38 cellular contexts compared by ENCODE assay signal in the genomic region with DNA sequence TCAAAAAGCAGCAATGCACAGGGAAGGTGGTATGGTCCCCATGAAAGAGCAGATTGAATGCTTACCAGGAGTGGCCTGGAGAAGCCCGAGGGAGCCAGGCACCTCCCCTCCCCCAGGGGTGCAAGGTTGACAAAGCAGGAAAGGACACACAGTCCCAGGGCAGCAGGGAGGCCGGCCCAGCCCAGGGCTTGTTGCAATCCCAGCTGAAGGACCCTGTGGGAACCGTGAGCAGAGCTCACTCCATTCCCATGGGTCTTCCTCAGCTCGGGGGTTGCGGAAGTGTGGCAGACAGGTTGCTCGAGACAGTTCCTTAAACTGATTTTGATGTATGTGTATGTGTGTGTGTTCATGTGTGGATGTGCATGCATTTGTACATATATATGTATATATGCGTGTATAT. TPM values are rescaled to one million over a fixed set of nuclear protein-coding genes. Genes with fewer than 3 reads are reported as not detected.
DNase-seq lines count a peak whose midpoint lies in the region; ATAC-seq and TF ChIP-seq lines count a peak whose summit lies in the region.
"Had no signal": no experiment of that assay in that cellular context is flagged by ENCODE, and none has a peak within 500 bp of the region (broad histone marks: within the 10 kb centered on the region; RNA-seq: fewer than 3 reads in every experiment).

No MANE protein-coding gene starts in this region.

- no peaks in the 10 kb centered on the region for H3K9me3 ChIP-seq in osteoblast (ENCODE audit: low read depth, low read length)
- H3K9me3 ChIP-seq: gastroesophageal sphincter, thoracic aorta, vagina had no signal

- no peak overlapping the region for H3K4me2 ChIP-seq in osteoblast (ENCODE audit: insufficient read depth, low read length)
- H3K4me2 ChIP-seq: hepatocyte had no signal

- no peaks in the 10 kb centered on the region for H3K36me3 ChIP-seq in osteoblast (ENCODE audit: insufficient read depth, low read length)
- H3K36me3 ChIP-seq: gastroesophageal sphincter, thoracic aorta, vagina, WERI-Rb-1 had no signal

- H3K4me3 ChIP-seq in osteoblast (ENCODE audit: insufficient read depth, low read length): no peak overlapping the region
- H3K4me3 ChIP-seq: dorsolateral prefrontal cortex, gastroesophageal sphincter, hepatocyte, thoracic aorta, vagina had no signal

- intact Hi-C loops in left ventricle myocardium superior (cut with micrococcal nuclease): no loop called here

- no peaks in the 10 kb centered on the region for H4K20me1 ChIP-seq in osteoblast (ENCODE audit: insufficient read depth, low read length)

- TF ChIP-seq CTCF in osteoblast (IDR thresholded peaks at IDR 0.05; ENCODE audit: extremely low read depth, low read depth, low read length): no peak

- no peak overlapping the region for H2AFZ ChIP-seq in osteoblast (ENCODE audit: low read length)
- H2AFZ ChIP-seq: hepatocyte had no signal

- DNase-seq in NCI-H2171 (lab: John Stamatoyannopoulos, UW): peak; percentile 7
- no peak for DNase-seq in NCI-H2171 treated with DMSO at 0.1 percent for 48 hours (lab: John Stamatoyannopoulos, UW)
- DNase-seq in left ventricle myocardium superior: peak; percentile 63
- peak; percentile 81 for DNase-seq in osteoblast (ENCODE audit: insufficient read length, low spot score, missing footprints)
- DNase-seq in activated CD8-positive, alpha-beta memory T cell treated with anti-CD3 and anti-CD28 coated beads, Interleukin-2, amount 10 ng/mL, durations not matched to agents 7 days and 5 days: no peak
- DNase-seq in stimulated activated CD4-positive, alpha-beta T cell treated with anti-CD3 and anti-CD28 coated beads, Interleukin-4, amount 100 ng/mL, for 24 hours: no peak
- DNase-seq: activated CD4-positive, alpha-beta T cell treated with anti-CD3 and anti-CD28 coated beads, Interleukin-2, amount 10 ng/mL, durations not matched to agents 24 days and 14 days; activated effector memory CD4-positive, alpha-beta T cell treated with Interleukin-2 at 50 U/mL for 16 hours; activated T-cell treated with anti-CD3 and anti-CD28 coated beads, Interleukin-2, amount 50 U/mL, for 1 hour; amygdala; Calu3; CD4-positive, CD25-positive, alpha-beta regulatory T cell; dorsolateral prefrontal cortex; immature natural killer cell; left colon; mesenchymal stem cell; MV-4-11; NCI-H1694; NCI-H510A; stimulated activated CD4-positive, alpha-beta T cell treated with anti-CD3 and anti-CD28 coated beads, Interleukin-1b, Interleukin-23, amount 100 ng/mL, for 48 hours; T1000; WERI-Rb-1 had no signal

- H3K4me1 Mint-ChIP-seq in activated CD8-positive, alpha-beta memory T cell treated with anti-CD3 and anti-CD28 coated beads, Interleukin-2, amount 10 ng/mL, durations not matched to agents 7 days and 5 days: peaks cover 4% of the 10 kb centered on the region

- H3K9me3 Mint-ChIP-seq in activated CD8-positive, alpha-beta memory T cell treated with anti-CD3 and anti-CD28 coated beads, Interleukin-2, amount 10 ng/mL, durations not matched to agents 7 days and 5 days (ENCODE audit: low read depth): no peaks in the 10 kb centered on the region
- H3K9me3 Mint-ChIP-seq: activated CD4-positive, alpha-beta T cell treated with anti-CD3 and anti-CD28 coated beads, Interleukin-2, amount 10 ng/mL, durations not matched to agents 24 days and 14 days; activated naive CD4-positive, alpha-beta T cell treated with anti-CD3 and anti-CD28 coated beads, Interleukin-2, amount 50 U/mL, for 72 hours; CD4-positive, CD25-positive, alpha-beta regulatory T cell; immature natural killer cell; neural crest cell; stimulated activated naive CD8-positive, alpha-beta T cell treated with anti-CD3 and anti-CD28 coated beads, Interleukin-15, Interleukin-2, amounts not matched to agents 100 ng/mL and 50 ng/mL, for 24 hours had no signal

- H3K27ac ChIP-seq in osteoblast (ENCODE audit: low read depth, low read length): no peak overlapping the region
- H3K27ac ChIP-seq: dorsolateral prefrontal cortex, gastroesophageal sphincter, hepatocyte, thoracic aorta, vagina, WERI-Rb-1 had no signal

- no peaks in the 10 kb centered on the region for H3K4me1 ChIP-seq in osteoblast (ENCODE audit: insufficient read depth, low read length)
- H3K4me1 ChIP-seq: gastroesophageal sphincter, vagina had no signal

- ATAC-seq in left ventricle myocardium superior: peak; percentile 80
- no peak for ATAC-seq in activated CD8-positive, alpha-beta memory T cell treated with anti-CD3 and anti-CD28 coated beads, Interleukin-2, amount 10 ng/mL, durations not matched to agents 7 days and 5 days
- ATAC-seq: activated naive CD4-positive, alpha-beta T cell treated with anti-CD3 and anti-CD28 coated beads, Interleukin-2, amount 50 U/mL, for 72 hours; gastroesophageal sphincter; left colon; right cardiac atrium had no signal

- H3K27me3 ChIP-seq in osteoblast (ENCODE audit: insufficient read depth, low read length): peaks cover 11% of the 10 kb centered on the region
- H3K27me3 ChIP-seq: dorsolateral prefrontal cortex, hepatocyte, vagina had no signal

- no peaks in the 10 kb centered on the region for H3K36me3 Mint-ChIP-seq in activated CD8-positive, alpha-beta memory T cell treated with anti-CD3 and anti-CD28 coated beads, Interleukin-2, amount 10 ng/mL, durations not matched to agents 7 days and 5 days
- H3K36me3 Mint-ChIP-seq: activated naive CD4-positive, alpha-beta T cell treated with anti-CD3 and anti-CD28 coated beads, Interleukin-2, amount 50 U/mL, for 72 hours; CD4-positive, CD25-positive, alpha-beta regulatory T cell; immature natural killer cell had no signal

- CTCF ChIA-PET in activated CD8-positive, alpha-beta memory T cell treated with anti-CD3 and anti-CD28 coated beads, Interleukin-2, amount 10 ng/mL, durations not matched to agents 7 days and 5 days (lab: Charles Lee): no interaction called here

- no peaks in the 10 kb centered on the region for H3K27me3 Mint-ChIP-seq in activated CD8-positive, alpha-beta memory T cell treated with anti-CD3 and anti-CD28 coated beads, Interleukin-2, amount 10 ng/mL, durations not matched to agents 7 days and 5 days
- H3K27me3 Mint-ChIP-seq: activated CD4-positive, alpha-beta T cell treated with anti-CD3 and anti-CD28 coated beads, Interleukin-2, amount 10 ng/mL, durations not matched to agents 24 days and 14 days; CD4-positive, CD25-positive, alpha-beta regulatory T cell had no signal

- no peak overlapping the region for H3K27ac Mint-ChIP-seq in activated CD8-positive, alpha-beta memory T cell treated with anti-CD3 and anti-CD28 coated beads, Interleukin-2, amount 10 ng/mL, durations not matched to agents 7 days and 5 days
- H3K27ac Mint-ChIP-seq: activated CD4-positive, alpha-beta T cell treated with anti-CD3 and anti-CD28 coated beads, Interleukin-2, amount 10 ng/mL, durations not matched to agents 24 days and 14 days; activated naive CD4-positive, alpha-beta T cell treated with anti-CD3 and anti-CD28 coated beads, Interleukin-2, amount 50 U/mL, for 72 hours; CD4-positive, CD25-positive, alpha-beta regulatory T cell; immature natural killer cell; stimulated activated naive CD8-positive, alpha-beta T cell treated with anti-CD3 and anti-CD28 coated beads, Interleukin-15, Interleukin-2, amounts not matched to agents 100 ng/mL and 50 ng/mL, for 24 hours had no signal

- no peaks in the 10 kb centered on the region for H3K79me2 ChIP-seq in osteoblast (ENCODE audit: insufficient read depth, low read length)
- H3K79me2 ChIP-seq: hepatocyte had no signal

- H3K4me3 Mint-ChIP-seq in activated CD8-positive, alpha-beta memory T cell treated with anti-CD3 and anti-CD28 coated beads, Interleukin-2, amount 10 ng/mL, durations not matched to agents 7 days and 5 days: no peak overlapping the region
- H3K4me3 Mint-ChIP-seq: activated CD4-positive, alpha-beta T cell treated with anti-CD3 and anti-CD28 coated beads, Interleukin-2, amount 10 ng/mL, durations not matched to agents 24 days and 14 days; CD4-positive, CD25-positive, alpha-beta regulatory T cell; immature natural killer cell; neural crest cell; stimulated activated naive CD8-positive, alpha-beta T cell treated with anti-CD3 and anti-CD28 coated beads, Interleukin-15, Interleukin-2, amounts not matched to agents 100 ng/mL and 50 ng/mL, for 24 hours had no signal

RNA-seq across cellular contexts. Expression of gene UROC1, which starts 15.8 kb away (rescaled TPM):
- total RNA-seq in left ventricle myocardium superior (not detected), osteoblast (not detected in 2 replicates)
- total RNA-seq in activated CD8-positive, alpha-beta memory T cell treated with anti-CD3 and anti-CD28 coated beads, Interleukin-2, amount 10 ng/mL, durations not matched to agents 7 days and 5 days: not detected
- total RNA-seq: A172; activated CD4-positive, alpha-beta T cell treated with anti-CD3 and anti-CD28 coated beads, Interleukin-2, amount 10 ng/mL, durations not matched to agents 24 days and 14 days; activated CD8-positive, alpha-beta memory T cell treated with anti-CD3 and anti-CD28 coated beads for 36 hours; activated naive CD4-positive, alpha-beta T cell treated with anti-CD3 and anti-CD28 coated beads, Interleukin-2, amount 50 U/mL, for 72 hours; Calu3; CD4-positive, CD25-positive, alpha-beta regulatory T cell; chondrocyte; Daoy; fibroblast of lung; gastroesophageal sphincter; left colon; LHCN-M2; neural crest cell; right cardiac atrium; RPMI7951; thoracic aorta; vagina had no signal

RNA-seq across cellular contexts. Expression of gene CHST13, which starts 22.2 kb away (rescaled TPM):
- 0.45 TPM for total RNA-seq in left ventricle myocardium superior
- under 0.01 TPM in 1 of 2 replicates, not detected in the other for total RNA-seq in osteoblast
- total RNA-seq in activated CD8-positive, alpha-beta memory T cell treated with anti-CD3 and anti-CD28 coated beads, Interleukin-2, amount 10 ng/mL, durations not matched to agents 7 days and 5 days: not detected
- total RNA-seq: A172; activated CD4-positive, alpha-beta T cell treated with anti-CD3 and anti-CD28 coated beads, Interleukin-2, amount 10 ng/mL, durations not matched to agents 24 days and 14 days; activated CD8-positive, alpha-beta memory T cell treated with anti-CD3 and anti-CD28 coated beads for 36 hours; activated naive CD4-positive, alpha-beta T cell treated with anti-CD3 and anti-CD28 coated beads, Interleukin-2, amount 50 U/mL, for 72 hours; CD4-positive, CD25-positive, alpha-beta regulatory T cell; chondrocyte; Daoy; LHCN-M2; RPMI7951; thoracic aorta had no signal

RNA-seq across cellular contexts. Expression of gene ZXDC, which starts 26.0 kb away (rescaled TPM):
- total RNA-seq in left ventricle myocardium superior: 17.9 TPM
- 26.8 and 27.1 TPM in 2 replicates for total RNA-seq in osteoblast
- 10 to 100 TPM; 21.5 to 22.7 TPM for total RNA-seq in activated CD8-positive, alpha-beta memory T cell treated with anti-CD3 and anti-CD28 coated beads, Interleukin-2, amount 10 ng/mL, durations not matched to agents 7 days and 5 days

RNA-seq across cellular contexts. Expression of gene C3orf22, which starts 57.0 kb away (rescaled TPM):
- total RNA-seq in left ventricle myocardium superior: not detected
- total RNA-seq in osteoblast: not detected in 2 replicates
- total RNA-seq in activated CD8-positive, alpha-beta memory T cell treated with anti-CD3 and anti-CD28 coated beads, Interleukin-2, amount 10 ng/mL, durations not matched to agents 7 days and 5 days: not detected
- total RNA-seq: A172; activated CD4-positive, alpha-beta T cell treated with anti-CD3 and anti-CD28 coated beads, Interleukin-2, amount 10 ng/mL, durations not matched to agents 24 days and 14 days; activated CD8-positive, alpha-beta memory T cell treated with anti-CD3 and anti-CD28 coated beads for 36 hours; activated naive CD4-positive, alpha-beta T cell treated with anti-CD3 and anti-CD28 coated beads, Interleukin-2, amount 50 U/mL, for 72 hours; Calu3; CD4-positive, CD25-positive, alpha-beta regulatory T cell; chondrocyte; Daoy; fibroblast of lung; gastroesophageal sphincter; hepatocyte; left colon; LHCN-M2; neural crest cell; right cardiac atrium; RPMI7951; SK-MEL-5; thoracic aorta; vagina had no signal

Comparison
In these comparisons a context has a peak if more than half of its experiments do, and no peak if none do; other contexts are left out.
1. DNase-seq: peak in NCI-H2171 (single experiment), left ventricle myocardium superior (single experiment) and osteoblast (single experiment); none in NCI-H2171 treated with DMSO at 0.1 percent for 48 hours (single experiment), activated CD8-positive, alpha-beta memory T cell treated with anti-CD3 and anti-CD28 coated beads, Interleukin-2, amount 10 ng/mL, durations not matched to agents 7 days and 5 days (single experiment) and stimulated activated CD4-positive, alpha-beta T cell treated with anti-CD3 and anti-CD28 coated beads, Interleukin-4, amount 100 ng/mL, for 24 hours (single experiment).